ENCODE assay signal across 14 cellular contexts in the genomic region with DNA sequence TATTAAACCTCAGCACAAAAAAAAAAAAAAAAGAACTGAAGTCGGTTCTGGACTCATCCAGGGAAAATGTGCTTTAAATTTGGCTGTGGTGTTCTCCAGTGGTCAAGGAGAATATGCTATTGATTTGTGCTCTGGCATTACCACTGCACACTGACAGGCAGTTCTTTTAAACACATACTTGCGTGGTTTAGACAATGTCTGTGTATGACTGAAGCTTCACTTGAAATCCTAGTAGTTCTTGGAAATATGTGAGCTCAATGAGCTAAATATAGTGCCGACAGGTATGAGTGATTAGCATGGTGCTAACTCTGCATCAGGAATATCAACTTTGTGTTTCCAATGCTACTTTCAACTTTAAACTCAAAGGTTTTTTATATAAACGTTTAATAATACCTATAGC.
"Had no signal": no experiment of that assay in that cellular context is flagged by ENCODE, and none has a peak within 500 bp of the region (broad histone marks: within the 10 kb centered on the region; RNA-seq: fewer than 3 reads in every experiment).

No MANE protein-coding gene starts in this region.

- H3K27ac ChIP-seq: adrenal gland, brain microvascular endothelial cell, foreskin keratinocyte, lower lobe of right lung, neural progenitor cell, pancreas, thoracic aorta had no signal

- H3K4me3 ChIP-seq: adrenal gland, lower lobe of right lung, neural progenitor cell, pancreas, thoracic aorta had no signal

- H2AFZ ChIP-seq: neural progenitor cell had no signal

- ATAC-seq: foreskin keratinocyte, left cardiac atrium, lower lobe of right lung, pancreas, T-helper 17 cell had no signal

- H3K9me3 ChIP-seq: adrenal gland, lower lobe of right lung, pancreas, thoracic aorta had no signal

- H3K4me1 ChIP-seq: adrenal gland, foreskin keratinocyte, lower lobe of right lung, neural progenitor cell, pancreas had no signal

- H3K9ac ChIP-seq: neural progenitor cell had no signal

- H3K36me3 ChIP-seq: adrenal gland, brain microvascular endothelial cell, lower lobe of right lung, neural progenitor cell, pancreas, thoracic aorta had no signal

- DNase-seq: activated CD4-positive, alpha-beta memory T cell treated with anti-CD3 and anti-CD28 coated beads for 36 hours; activated CD4-positive, CD25-positive, alpha-beta regulatory T cell treated with anti-CD3 and anti-CD28 coated beads, Interleukin-2, amount 50 U/mL, for 72 hours; activated naive CD4-positive, alpha-beta T cell treated with Interleukin-2 at 50 U/mL for 16 hours; adrenal gland; brain microvascular endothelial cell; erythroblast; foreskin keratinocyte; left cardiac atrium; lower lobe of right lung; pancreas; stimulated activated CD4-positive, alpha-beta T cell treated with anti-CD3 and anti-CD28 coated beads, Interleukin-4, amount 100 ng/mL, for 1 hour; T-helper 17 cell had no signal

- FAIRE-seq: pancreas had no signal

- H3K4me2 ChIP-seq: neural progenitor cell had no signal

- H3K27me3 ChIP-seq: adrenal gland, brain microvascular endothelial cell, foreskin keratinocyte, neural progenitor cell, pancreas had no signal
